ENCODE assay signal across 13 cellular contexts in genomic region chr10:31702005-31702404, GRCh38.
DNase-seq lines count a peak whose midpoint lies in the region; ATAC-seq and TF ChIP-seq lines count a peak whose summit lies in the region.
"Had no signal": no experiment of that assay in that cellular context is flagged by ENCODE, and none has a peak within 500 bp of the region (broad histone marks: within the 10 kb centered on the region; RNA-seq: fewer than 3 reads in every experiment).

No MANE protein-coding gene starts in this region.

- H2AFZ ChIP-seq in neural progenitor cell (replicated peaks) = no peak overlapping the region

- peaks cover 50% of the 10 kb centered on the region for H3K4me1 Mint-ChIP-seq in neural progenitor cell

- no peak overlapping the region for H3K4me2 ChIP-seq in neural progenitor cell

- peaks cover 6% of the 10 kb centered on the region for H3K36me3 Mint-ChIP-seq in neural progenitor cell

- ATAC-seq in right cardiac atrium (no peak), left cardiac atrium (no peak)
- ATAC-seq: activated CD8-positive, alpha-beta T cell treated with anti-CD3 and anti-CD28 coated beads for 36 hours had no signal

- intact Hi-C loops in right cardiac atrium (cut with DNase I) (loop anchor here in 2 of 4 donors (10.0 kb wide), 1 partner anchor 103 kb away; no protein-coding TSS in a partner anchor), left cardiac atrium (cut with DNase I) (loop anchor here in 1 of 2 donors (10.0 kb wide), 1 partner anchor 103 kb away; no protein-coding TSS in a partner anchor), prostate gland (cut with DNase I) (no loop called here)

- TF ChIP-seq CTCF in neural progenitor cell (IDR thresholded peaks at IDR 0.05) (no peak), foreskin fibroblast (IDR thresholded peaks at IDR 0.05; ENCODE audit: low read depth, low read length) (no peak), prostate gland (IDR thresholded peaks at IDR 0.05) (no peak)

- H3K9me3 ChIP-seq in right cardiac atrium (ENCODE audit: control insufficient read depth, low read length) (no peaks in the 10 kb centered on the region), neural progenitor cell (ENCODE audit: low read depth) (no peaks in the 10 kb centered on the region), prostate gland (no peaks in the 10 kb centered on the region)

- no peak for TF ChIP-seq POLR2A in prostate gland (IDR thresholded peaks at IDR 0.05)

- H3K4me3 Mint-ChIP-seq in neural progenitor cell = no peak overlapping the region
- H3K4me3 Mint-ChIP-seq: activated CD8-positive, alpha-beta T cell treated with anti-CD3 and anti-CD28 coated beads for 36 hours; activated naive CD4-positive, alpha-beta T cell treated with anti-CD3 and anti-CD28 coated beads for 36 hours; type B pancreatic cell had no signal

- WGBS in right cardiac atrium = 82% methylated on average over 2 of the region's 2 CpGs
- 98% methylated on average over 2 of the region's 2 CpGs for WGBS in prostate gland

- H3K36me3 ChIP-seq in neural progenitor cell (no peaks in the 10 kb centered on the region), prostate gland (no peaks in the 10 kb centered on the region)
- H3K36me3 ChIP-seq: cardiac muscle cell had no signal

- H3K79me2 ChIP-seq in neural progenitor cell (ENCODE audit: low read depth) = no peaks in the 10 kb centered on the region

- H3K9me3 Mint-ChIP-seq in neural progenitor cell = peaks cover 34% of the 10 kb centered on the region
- H3K9me3 Mint-ChIP-seq: activated CD8-positive, alpha-beta T cell treated with anti-CD3 and anti-CD28 coated beads for 36 hours had no signal

- H3K27ac ChIP-seq in right cardiac atrium (ENCODE audit: low read length) (peak overlapping the region; percentile 93), caudate nucleus (ENCODE audit: low read depth, low read length) (peak overlapping the region; percentile 53), neural progenitor cell (no peak overlapping the region), prostate gland (no peak overlapping the region)
- H3K27ac ChIP-seq: cardiac muscle cell had no signal

- DNase-seq in right cardiac atrium (no peak), left cardiac atrium (no peak), caudate nucleus (lab: John Stamatoyannopoulos, UW) (no peak), neural progenitor cell (ENCODE audit: low spot score) (no peak), foreskin fibroblast (no peak), NCI-H748 treated with DMSO at 0.1 percent for 48 hours (lab: John Stamatoyannopoulos, UW) (no peak), prostate gland (ENCODE audit: low spot score) (no peak), NCI-H1105 treated with DMSO at 0.1 percent for 48 hours (lab: John Stamatoyannopoulos, UW) (no peak)
- DNase-seq: activated CD8-positive, alpha-beta T cell treated with anti-CD3 and anti-CD28 coated beads for 36 hours; activated naive CD4-positive, alpha-beta T cell treated with anti-CD3 and anti-CD28 coated beads for 36 hours; Calu3 had no signal

- no peaks in the 10 kb centered on the region for H3K27me3 ChIP-seq in right cardiac atrium (ENCODE audit: control insufficient read depth, insufficient read depth)
- no peaks in the 10 kb centered on the region for H3K27me3 ChIP-seq in neural progenitor cell
- H3K27me3 ChIP-seq in prostate gland (replicated peaks; ENCODE audit: insufficient read depth) = no peaks in the 10 kb centered on the region
- H3K27me3 ChIP-seq: cardiac muscle cell had no signal

- no peak overlapping the region for H3K9ac ChIP-seq in neural progenitor cell

- H3F3A ChIP-seq in neural progenitor cell (ENCODE audit: low read depth) = peaks cover 11% of the 10 kb centered on the region

- H3K4me1 ChIP-seq in right cardiac atrium (ENCODE audit: control insufficient read depth, insufficient read depth, low read length) (peaks cover 26% of the 10 kb centered on the region), neural progenitor cell (peaks cover 25% of the 10 kb centered on the region), prostate gland (replicated peaks) (no peaks in the 10 kb centered on the region)

- H4K20me1 ChIP-seq in neural progenitor cell (ENCODE audit: low read depth) = no peaks in the 10 kb centered on the region

- H3K27me3 Mint-ChIP-seq in neural progenitor cell (ENCODE audit: insufficient read depth, low read depth) = peaks cover 16% of the 10 kb centered on the region

- H3K4me3 ChIP-seq in right cardiac atrium (ENCODE audit: low read length) (no peak overlapping the region), neural progenitor cell (no peak overlapping the region), foreskin fibroblast (ENCODE audit: low read depth in 1 of 2, low read length in 2 of 2) (no peak overlapping the region), prostate gland (no peak overlapping the region)
- H3K4me3 ChIP-seq: cardiac muscle cell had no signal

- H3K27ac Mint-ChIP-seq in neural progenitor cell = peak overlapping the region; percentile 44
- H3K27ac Mint-ChIP-seq: activated naive CD4-positive, alpha-beta T cell treated with anti-CD3 and anti-CD28 coated beads for 36 hours; type B pancreatic cell had no signal

Comparison
In these comparisons a context has a peak if more than half of its experiments do, and no peak if none do; other contexts are left out.
1. H3K27ac ChIP-seq: peak in right cardiac atrium (single experiment) and caudate nucleus (single experiment); none in neural progenitor cell (single experiment) and prostate gland (0 of 2).